In genomic region chr3:60094392-60094947, GRCh38 we compare ENCODE assay signal across 23 cellular contexts.
DNase-seq lines count a peak whose midpoint lies in the region; ATAC-seq and TF ChIP-seq lines count a peak whose summit lies in the region.
"Had no signal": no experiment of that assay in that cellular context is flagged by ENCODE, and none has a peak within 500 bp of the region (broad histone marks: within the 10 kb centered on the region; RNA-seq: fewer than 3 reads in every experiment).

No MANE protein-coding gene starts in this region.

- H3K27ac ChIP-seq in KOPT-K1 (ENCODE audit: low read depth, low read length, poor library complexity, severe bottlenecking) (peak overlapping the region; percentile 33), SU-DHL-6 (ENCODE audit: low read depth, low read length) (no peak overlapping the region)
- H3K27ac ChIP-seq: body of pancreas, hepatocyte, left lung, right lobe of liver had no signal

- peaks cover 22% of the 10 kb centered on the region for H3K9me3 ChIP-seq in KOPT-K1 (ENCODE audit: insufficient read depth, low read length, poor library complexity, severe bottlenecking)
- H3K9me3 ChIP-seq in SU-DHL-6 (ENCODE audit: insufficient read depth, low read length): no peaks in the 10 kb centered on the region
- H3K9me3 ChIP-seq: body of pancreas, left lung, right lobe of liver had no signal

- H3K9me2 ChIP-seq in SU-DHL-6 (replicated peaks; ENCODE audit: insufficient read depth, low read length): no peaks in the 10 kb centered on the region

- H3K4me2 ChIP-seq in SU-DHL-6 (ENCODE audit: low read depth, low read length, poor library complexity, severe bottlenecking): peak overlapping the region; percentile 12
- H3K4me2 ChIP-seq: hepatocyte had no signal

- no peak overlapping the region for H3K4me3 ChIP-seq in SU-DHL-6 (ENCODE audit: insufficient read depth, low read length, poor library complexity, severe bottlenecking)
- H3K4me3 ChIP-seq: body of pancreas, hepatocyte, left lung, right lobe of liver had no signal

- ATAC-seq in HG03565 (IDR thresholded peaks at IDR 0.05; ENCODE audit: unreplicated experiment): no peak
- ATAC-seq: activated naive CD8-positive, alpha-beta T cell treated with anti-CD3 and anti-CD28 coated beads, Interleukin-2, amount 50 U/mL, for 24 hours; body of pancreas; left lung; right lobe of liver had no signal

- TF ChIP-seq CTCF in SU-DHL-6 (IDR thresholded peaks at IDR 0.05; ENCODE audit: insufficient read depth, low read length, poor library complexity, severe bottlenecking): no peak

- DNase-seq in NCI-H1092 (lab: John Stamatoyannopoulos, UW) (peak; percentile 8), NCI-H1092 treated with DMSO at 0.1 percent for 48 hours (lab: John Stamatoyannopoulos, UW) (no peak), NCI-H2171 treated with DMSO at 0.1 percent for 48 hours (lab: John Stamatoyannopoulos, UW) (peak; percentile 83), OCI-M1 (lab: John Stamatoyannopoulos, UW) (no peak), amygdala (lab: John Stamatoyannopoulos, UW) (no peak)
- DNase-seq: activated CD4-positive, alpha-beta T cell treated with anti-CD3 and anti-CD28 coated beads, Interleukin-2, amount 10 ng/mL, durations not matched to agents 24 days and 14 days; activated CD8-positive, alpha-beta memory T cell treated with anti-CD3 and anti-CD28 coated beads, Interleukin-2, amount 50 U/mL, for 4 hours; activated naive CD8-positive, alpha-beta T cell treated with anti-CD3 and anti-CD28 coated beads, Interleukin-2, amount 50 U/mL, for 24 hours; AML-193; body of pancreas; effector CD4-positive, alpha-beta T cell; foreskin melanocyte; GOT3; immature natural killer cell; left lung; NCI-H1694; nephron progenitor cell; right lobe of liver; T-helper 2 cell had no signal

- H3K27me3 ChIP-seq in SU-DHL-6 (ENCODE audit: low read length): no peaks in the 10 kb centered on the region
- H3K27me3 ChIP-seq: body of pancreas, hepatocyte, left lung, right lobe of liver had no signal

- no peaks in the 10 kb centered on the region for H4K20me1 ChIP-seq in SU-DHL-6 (ENCODE audit: low read depth, low read length)

- peak overlapping the region; percentile 52 for H2AFZ ChIP-seq in SU-DHL-6 (ENCODE audit: low read depth, low read length, severe bottlenecking)
- H2AFZ ChIP-seq: hepatocyte had no signal

- H3K79me2 ChIP-seq in SU-DHL-6 (ENCODE audit: insufficient read depth, low read length): no peaks in the 10 kb centered on the region
- H3K79me2 ChIP-seq: hepatocyte had no signal

- H3K9ac ChIP-seq in SU-DHL-6 (ENCODE audit: low read length): 0 out of 2 replicates have a peak overlapping the region, but pooled peaks have one; percentile 13

- H3F3A ChIP-seq in SU-DHL-6 (ENCODE audit: insufficient read depth): no peaks in the 10 kb centered on the region

- H3K36me3 ChIP-seq in KOPT-K1 (ENCODE audit: insufficient read depth, low read length) (no peaks in the 10 kb centered on the region), SU-DHL-6 (ENCODE audit: low read length) (no peaks in the 10 kb centered on the region)
- H3K36me3 ChIP-seq: left lung, right lobe of liver had no signal

Comparison
In these comparisons a context has a peak if more than half of its experiments do, and no peak if none do; other contexts are left out.
1. DNase-seq: peak in NCI-H1092 (single experiment) and NCI-H2171 treated with DMSO at 0.1 percent for 48 hours (single experiment); none in NCI-H1092 treated with DMSO at 0.1 percent for 48 hours (single experiment), OCI-M1 (single experiment) and amygdala (0 of 56).